In the genomic region with DNA sequence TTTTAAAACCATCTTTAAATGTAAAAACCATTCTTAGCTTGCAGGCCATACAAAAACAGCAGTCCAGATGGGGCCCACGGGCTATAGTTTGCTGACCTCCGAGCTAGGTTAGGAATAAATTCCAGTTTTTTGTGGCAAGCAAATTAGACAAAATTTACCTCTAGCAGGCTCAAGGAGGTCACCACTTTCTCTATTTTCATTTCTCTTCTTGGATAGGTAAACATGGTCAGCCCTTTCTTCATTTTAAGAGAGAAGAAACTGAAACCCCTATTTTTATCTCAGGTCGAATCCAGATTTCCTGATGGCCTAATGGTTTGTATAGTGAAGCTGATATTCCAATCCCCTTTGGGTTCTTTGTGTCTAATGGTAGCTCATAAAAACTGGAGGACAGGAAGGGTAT, we compare ENCODE assay signal across 14 cellular contexts.
"Had no signal": no experiment of that assay in that cellular context is flagged by ENCODE, and none has a peak within 500 bp of the region (broad histone marks: within the 10 kb centered on the region; RNA-seq: fewer than 3 reads in every experiment).

No MANE protein-coding gene starts in this region.

- ATAC-seq: gastroesophageal sphincter, left colon, lower lobe of right lung had no signal

- H3K9me3 Mint-ChIP-seq: activated naive CD4-positive, alpha-beta T cell treated with anti-CD3 and anti-CD28 coated beads for 36 hours; activated T-helper 2 cell treated with anti-CD3 and anti-CD28 coated beads, Interferon-gamma antibody, Interleukin-2, Interleukin-4, amounts not matched to agents 10 μg/mL and 5 μg/mL and 100 μg/mL, durations not matched to agents 14 hours and 24 hours and 36 hours; endodermal cell; mesothelial cell of epicardium; neural progenitor cell; T-helper 1 cell treated with Interleukin-12 subunit alpha and Interleukin-12 subunit beta and Interleukin-4 antibody, amounts not matched to agents 30 μg/mL and 1 μg/mL, for 36 hours had no signal

- H2AFZ ChIP-seq: neural progenitor cell, parathyroid adenoma had no signal

- H3K27me3 ChIP-seq: gastroesophageal sphincter, neural progenitor cell had no signal

- H3K27ac Mint-ChIP-seq: activated naive CD4-positive, alpha-beta T cell treated with anti-CD3 and anti-CD28 coated beads for 36 hours; activated T-helper 2 cell treated with anti-CD3 and anti-CD28 coated beads, Interferon-gamma antibody, Interleukin-2, Interleukin-4, amounts not matched to agents 10 μg/mL and 5 μg/mL and 100 μg/mL, durations not matched to agents 14 hours and 24 hours and 36 hours; endodermal cell; mesothelial cell of epicardium; neural progenitor cell; T-helper 1 cell treated with Interleukin-12 subunit alpha and Interleukin-12 subunit beta and Interleukin-4 antibody, amounts not matched to agents 30 μg/mL and 1 μg/mL, for 36 hours had no signal

- H3K4me3 Mint-ChIP-seq: activated naive CD4-positive, alpha-beta T cell treated with anti-CD3 and anti-CD28 coated beads for 36 hours; endodermal cell; mesothelial cell of epicardium; neural progenitor cell; T-helper 1 cell treated with Interleukin-12 subunit alpha and Interleukin-12 subunit beta and Interleukin-4 antibody, amounts not matched to agents 30 μg/mL and 1 μg/mL, for 36 hours had no signal

- H3K36me3 ChIP-seq: neural progenitor cell had no signal

- H3K9ac ChIP-seq: neural progenitor cell, parathyroid adenoma had no signal

- DNase-seq: activated CD4-positive, alpha-beta T cell treated with anti-CD3 and anti-CD28 coated beads for 4 hours; activated CD8-positive, alpha-beta memory T cell treated with anti-CD3 and anti-CD28 coated beads for 24 hours; activated naive CD4-positive, alpha-beta T cell treated with anti-CD3 and anti-CD28 coated beads for 36 hours; endodermal cell; left colon; lower lobe of right lung; stimulated activated CD4-positive, alpha-beta T cell treated with anti-CD3 and anti-CD28 coated beads, Interleukin-1b, Interleukin-23, amount 100 ng/mL, for 48 hours; WERI-Rb-1 had no signal

- H3K4me3 ChIP-seq: gastroesophageal sphincter, lower lobe of right lung, neural progenitor cell had no signal

- H3K27ac ChIP-seq: gastroesophageal sphincter, lower lobe of right lung, neural progenitor cell, parathyroid adenoma, WERI-Rb-1 had no signal

- H3K4me1 Mint-ChIP-seq: mesothelial cell of epicardium, neural progenitor cell had no signal

- H3K4me2 ChIP-seq: neural progenitor cell had no signal
